ENCODE assay signal across 9 cellular contexts in the genomic region with DNA sequence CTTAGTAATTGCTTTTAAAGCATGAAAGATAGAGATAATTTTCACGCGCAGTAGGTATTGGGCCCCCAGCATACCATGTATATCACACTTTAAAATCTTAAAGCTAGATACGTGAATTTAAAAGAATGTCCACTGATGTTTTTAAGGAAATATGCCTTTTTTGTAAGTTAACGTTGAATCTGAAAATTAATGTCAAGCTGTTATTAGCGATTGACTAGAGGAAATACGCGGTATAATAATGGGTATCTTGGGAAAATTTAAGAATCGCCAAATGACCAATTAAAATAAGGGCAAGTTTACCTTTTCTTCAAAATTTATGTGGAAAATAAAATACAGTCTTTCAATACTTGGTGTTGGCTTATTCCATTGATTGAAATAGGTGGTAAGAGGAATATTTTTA. TPM values are rescaled to one million over a fixed set of nuclear protein-coding genes. Genes with fewer than 3 reads are reported as not detected.
DNase-seq lines count a peak whose midpoint lies in the region; ATAC-seq and TF ChIP-seq lines count a peak whose summit lies in the region.
"Had no signal": no experiment of that assay in that cellular context is flagged by ENCODE, and none has a peak within 500 bp of the region (broad histone marks: within the 10 kb centered on the region; RNA-seq: fewer than 3 reads in every experiment).

No MANE protein-coding gene starts in this region.

- no peaks in the 10 kb centered on the region for H3K27me3 ChIP-seq in Caco-2 (replicated peaks; ENCODE audit: control insufficient read depth, insufficient read depth, low read length)

- H3K4me3 ChIP-seq in Caco-2 (ENCODE audit: low read depth, low read length), result no peak overlapping the region
- no peak overlapping the region for H3K4me3 ChIP-seq in SK-N-MC
- H3K4me3 ChIP-seq in epithelial cell of esophagus (ENCODE audit: low read length), result peak overlapping the region; percentile 95

- H3K27ac Mint-ChIP-seq in Caco-2 (ENCODE audit: unreplicated experiment), result no peak overlapping the region
- H3K27ac Mint-ChIP-seq in progenitor cell of endocrine pancreas, result peak overlapping the region; percentile 54

- intact Hi-C loops in Caco-2 (cut with micrococcal nuclease; ENCODE audit: unreplicated experiment), result no loop called here

- no peaks in the 10 kb centered on the region for H3K9me3 ChIP-seq in Caco-2
- no peaks in the 10 kb centered on the region for H3K9me3 ChIP-seq in SK-N-MC (ENCODE audit: low read depth, low read length)

- H3K36me3 Mint-ChIP-seq in Caco-2 (ENCODE audit: insufficient read depth, unreplicated experiment), result peaks cover 92% of the 10 kb centered on the region
- peaks cover 44% of the 10 kb centered on the region for H3K36me3 Mint-ChIP-seq in progenitor cell of endocrine pancreas (ENCODE audit: insufficient read depth)

- H3K9me3 Mint-ChIP-seq in Caco-2 (ENCODE audit: unreplicated experiment) (no peaks in the 10 kb centered on the region), progenitor cell of endocrine pancreas (ENCODE audit: low read depth) (no peaks in the 10 kb centered on the region)

- H3K4me1 ChIP-seq in Caco-2, result peaks cover 24% of the 10 kb centered on the region

- H3K27me3 Mint-ChIP-seq in Caco-2 (ENCODE audit: insufficient read depth, unreplicated experiment) (no peaks in the 10 kb centered on the region), progenitor cell of endocrine pancreas (no peaks in the 10 kb centered on the region)

- H3K4me1 Mint-ChIP-seq in Caco-2 (ENCODE audit: low read depth, unreplicated experiment) (peaks cover 3% of the 10 kb centered on the region), progenitor cell of endocrine pancreas (ENCODE audit: low read depth) (peaks cover 37% of the 10 kb centered on the region)

- POLR2A ChIA-PET in Caco-2 (lab: Charles Lee), result no interaction called here

- TF ChIP-seq CTCF in Caco-2 (IDR thresholded peaks at IDR 0.05; ENCODE audit: insufficient read depth in 1 of 2, low read depth in 1 of 2, low read length in 1 of 2, severe bottlenecking in 1 of 2, unreplicated experiment in 1 of 2) (no peak), epithelial cell of esophagus (IDR thresholded peaks at IDR 0.05; ENCODE audit: insufficient read depth, low read depth, low read length, missing control alignments) (no peak), progenitor cell of endocrine pancreas (IDR thresholded peaks at IDR 0.05; ENCODE audit: unreplicated experiment) (no peak)

- peak overlapping the region; percentile 39; the same call in 1 of the 2 replicates for H3K27ac ChIP-seq in SK-N-MC

- CTCF ChIA-PET in Caco-2 (lab: Charles Lee), result no interaction called here

- no peak overlapping the region for H3K4me3 Mint-ChIP-seq in Caco-2 (ENCODE audit: unreplicated experiment)
- peak overlapping the region; percentile 90 for H3K4me3 Mint-ChIP-seq in progenitor cell of endocrine pancreas (ENCODE audit: low read depth)

- no peak for DNase-seq in Caco-2
- no peak for DNase-seq in SK-N-MC (ENCODE audit: low read depth, low spot score)
- no peak for DNase-seq in epithelial cell of esophagus (ENCODE audit: low read depth)
- DNase-seq in progenitor cell of endocrine pancreas (ENCODE audit: low spot score, unreplicated experiment), result no peak
- no peak for DNase-seq in NCI-H2107 (lab: John Stamatoyannopoulos, UW)
- DNase-seq: NCI-H748 treated with DMSO at 0.1 percent for 48 hours had no signal

- no peak for ATAC-seq in HG03571 (IDR thresholded peaks at IDR 0.05; ENCODE audit: unreplicated experiment)
- ATAC-seq in GM21381 (IDR thresholded peaks at IDR 0.05; ENCODE audit: unreplicated experiment), result no peak
- ATAC-seq in GM21723 (IDR thresholded peaks at IDR 0.05; ENCODE audit: unreplicated experiment), result no peak

- no peaks in the 10 kb centered on the region for H3K36me3 ChIP-seq in Caco-2 (ENCODE audit: control insufficient read depth, insufficient read depth, low read length)
- peaks cover 80% of the 10 kb centered on the region for H3K36me3 ChIP-seq in SK-N-MC (ENCODE audit: insufficient read depth, low read length)

- H3K9ac ChIP-seq in SK-N-MC (ENCODE audit: insufficient read length), result no peak overlapping the region

- BruUV-seq in Caco-2 (replicated peaks; lab: Mats Ljungman, UMichigan), result TSS peak; percentile 0

RNA-seq across cellular contexts. Expression of gene CHD2, which starts 13.3 kb away (rescaled TPM):
- 85.0 and 108 TPM in 2 replicates for total RNA-seq in Caco-2 (2022)
- 145 and 159 TPM in 2 replicates for total RNA-seq in progenitor cell of endocrine pancreas
